In genomic region chr1:193185206-193185605, GRCh38 we compare ENCODE assay signal across 13 cellular contexts. TPM values are rescaled to one million over a fixed set of nuclear protein-coding genes. Genes with fewer than 3 reads are reported as not detected.
DNase-seq lines count a peak whose midpoint lies in the region; ATAC-seq and TF ChIP-seq lines count a peak whose summit lies in the region.
"Had no signal": no experiment of that assay in that cellular context is flagged by ENCODE, and none has a peak within 500 bp of the region (broad histone marks: within the 10 kb centered on the region; RNA-seq: fewer than 3 reads in every experiment).

No MANE protein-coding gene starts in this region.

- no peaks in the 10 kb centered on the region for H3K27me3 Mint-ChIP-seq in progenitor cell of endocrine pancreas

- H3K9ac ChIP-seq in IMR-90 (ENCODE audit: low read depth, low read length) (peak overlapping the region; percentile 86; the same call in 1 of the 2 replicates), endocrine pancreas (ENCODE audit: control insufficient read depth, insufficient read depth, low read length) (no peak overlapping the region)

- H2AK9ac ChIP-seq in IMR-90 (replicated peaks; ENCODE audit: low read depth, low read length, poor library complexity), result no peak overlapping the region

- H3K4me3 ChIP-seq in IMR-90 (ENCODE audit: insufficient read depth, low read depth, low read length) (peak overlapping the region; percentile 60; the same call in 1 of the 2 replicates), endocrine pancreas (ENCODE audit: control insufficient read depth, insufficient read depth, low read length) (peak overlapping the region; percentile 94), gastroesophageal sphincter (peak overlapping the region in 1 of 2 donors; percentile 39)
- H3K4me3 ChIP-seq: A549, thyroid gland had no signal

- intact Hi-C loops in IMR-90 (cut with micrococcal nuclease), result loop anchor here (10.0 kb wide), 3 partner anchors 380 to 960 kb away; no protein-coding TSS in a partner anchor

- TF ChIP-seq CTCF in IMR-90 (conservative IDR thresholded peaks at IDR 0.05; ENCODE audit: low read depth, low read length) (no peak), progenitor cell of endocrine pancreas (IDR thresholded peaks at IDR 0.05; ENCODE audit: unreplicated experiment) (no peak), gastroesophageal sphincter (IDR thresholded peaks at IDR 0.05) (no peak)

- H3K27ac ChIP-seq in IMR-90 (ENCODE audit: insufficient read depth, low read length) (no peak overlapping the region; the same call in 1 of the 2 replicates), gastroesophageal sphincter (peak overlapping the region in 1 of 4 donors; percentile 51)
- H3K27ac ChIP-seq: A549 had no signal

- peaks cover 49% of the 10 kb centered on the region for H3K4me1 Mint-ChIP-seq in progenitor cell of endocrine pancreas (ENCODE audit: low read depth)

- no peaks in the 10 kb centered on the region for H3K36me3 Mint-ChIP-seq in progenitor cell of endocrine pancreas (ENCODE audit: insufficient read depth)

- H2AK5ac ChIP-seq in IMR-90 (ENCODE audit: low read depth, low read length), result no peak overlapping the region

- H3K79me1 ChIP-seq in IMR-90 (ENCODE audit: low read depth in 1 of 2, low read length in 2 of 2), result peaks cover 4 to 41% of the 10 kb centered on the region in 2 experiments; a peak in 3 of 4 replicates

- in situ Hi-C loops in IMR-90 (cut with MboI; ENCODE audit: low sequenced_read_pairs), result loop anchor here (25.0 kb wide), 2 partner anchors 377 to 1102 kb away; no protein-coding TSS in a partner anchor

- CTCF ChIA-PET in IMR-90 (lab: Yijun Ruan, JAX), result interaction anchor here (0.6 to 0.7 kb wide), 3 partner anchors 45 to 127 kb away, joined by 3 read pairs; no protein-coding TSS in a partner anchor

- dilution Hi-C loops in IMR-90 (cut with HindIII; ENCODE audit: low sequenced_read_pairs, unreplicated experiment), result no loop called here

- no peak overlapping the region for H4K8ac ChIP-seq in IMR-90 (ENCODE audit: low read depth in 2 of 2, low read length in 2 of 2)

- no peak overlapping the region for H3K23ac ChIP-seq in IMR-90 (ENCODE audit: low read depth, low read length)

- no peak overlapping the region for H2AFZ ChIP-seq in IMR-90 (replicated peaks; ENCODE audit: low read length, poor library complexity)

- H3K56ac ChIP-seq in IMR-90 (ENCODE audit: extremely low read depth, insufficient read depth, low read length), result no peak overlapping the region

- no peak overlapping the region for H3K14ac ChIP-seq in IMR-90 (replicated peaks; ENCODE audit: low read depth, low read length)

- no peak overlapping the region for H2BK120ac ChIP-seq in IMR-90 (ENCODE audit: low read depth, low read length)

- BruUV-seq in IMR-90 (replicated peaks; lab: Mats Ljungman, UMichigan), result no TSS peak

- H3K4me2 ChIP-seq in IMR-90 (ENCODE audit: low read depth, low read length), result peak overlapping the region; percentile 99

- no peaks in the 10 kb centered on the region for H3K9me3 Mint-ChIP-seq in progenitor cell of endocrine pancreas (ENCODE audit: low read depth)

- peak overlapping the region; percentile 75 for H2BK5ac ChIP-seq in IMR-90 (ENCODE audit: low read depth, low read length, poor library complexity, severe bottlenecking)

- POLR2A ChIA-PET in IMR-90 (lab: Charles Lee; ENCODE audit: unreplicated experiment), result no interaction called here

- H3K4ac ChIP-seq in IMR-90 (ENCODE audit: low read depth, low read length), result no peak overlapping the region

- H2BK15ac ChIP-seq in IMR-90 (ENCODE audit: low read depth, low read length), result no peak overlapping the region

- H3K4me1 ChIP-seq in IMR-90 (ENCODE audit: control insufficient read depth, insufficient read depth, low read length) (peaks cover 8% of the 10 kb centered on the region), endocrine pancreas (ENCODE audit: control insufficient read depth, insufficient read depth, low read length) (peaks cover 19% of the 10 kb centered on the region), gastroesophageal sphincter (peaks cover 11 to 95% (median 13%) of the 10 kb centered on the region in 3 donors)

- DNase-seq in NCI-H1092 treated with DMSO at 0.1 percent for 48 hours (lab: John Stamatoyannopoulos, UW) (peak; percentile 37), NCI-H1092 (lab: John Stamatoyannopoulos, UW) (no peak), IMR-90 (no peak), progenitor cell of endocrine pancreas (ENCODE audit: low spot score, unreplicated experiment) (no peak)
- DNase-seq: activated CD4-positive, CD25-positive, alpha-beta regulatory T cell; GDM1; stimulated activated CD4-positive, alpha-beta T cell treated with anti-CD3 and anti-CD28 coated beads, Interleukin-4, amount 100 ng/mL, for 24 hours; thyroid gland had no signal

- H3K9me1 ChIP-seq in IMR-90 (ENCODE audit: insufficient read depth, low read length), result no peaks in the 10 kb centered on the region

- H3K4me3 Mint-ChIP-seq in progenitor cell of endocrine pancreas (ENCODE audit: low read depth), result peak overlapping the region; percentile 9

- H3K27ac Mint-ChIP-seq in progenitor cell of endocrine pancreas, result no peak overlapping the region

- H3K36me3 ChIP-seq in IMR-90 (ENCODE audit: control insufficient read depth, insufficient read depth, low read length), result no peaks in the 10 kb centered on the region
- no peaks in the 10 kb centered on the region for H3K36me3 ChIP-seq in endocrine pancreas (ENCODE audit: control insufficient read depth, insufficient read depth, low read length)
- H3K36me3 ChIP-seq in gastroesophageal sphincter, result no peaks in the 10 kb centered on the region
- H3K36me3 ChIP-seq: thyroid gland had no signal

- H3K18ac ChIP-seq in IMR-90 (ENCODE audit: low read depth, low read length), result no peak overlapping the region; the same call in 1 of the 2 replicates

- H4K91ac ChIP-seq in IMR-90 (ENCODE audit: insufficient read depth, low read depth, low read length), result no peak overlapping the region

- no CpG with 5 or more reads among the region's 2 CpGs for WGBS in IMR-90 (ENCODE audit: extremely low coverage in 2 of 2, insufficient read length in 1 of 2), 2 experiments
- WGBS in gastroesophageal sphincter (ENCODE audit: low coverage in 1 of 2), 2 donors, result 40 to 43% methylated on average over 2 of the region's 2 CpGs

- peaks cover 7% of the 10 kb centered on the region; the same call in 1 of the 2 replicates for H4K20me1 ChIP-seq in IMR-90 (ENCODE audit: insufficient read depth, low read length)

- H4K5ac ChIP-seq in IMR-90 (ENCODE audit: low read depth, low read length), result no peak overlapping the region

- no peak for TF ChIP-seq RAD21 in IMR-90 (IDR thresholded peaks at IDR 0.05; ENCODE audit: low read length)

- no peak overlapping the region for H2BK20ac ChIP-seq in IMR-90 (ENCODE audit: low read depth, low read length)

- no peaks in the 10 kb centered on the region for H3K9me3 ChIP-seq in IMR-90 (ENCODE audit: control insufficient read depth, insufficient read depth, low read length)
- no peaks in the 10 kb centered on the region for H3K9me3 ChIP-seq in endocrine pancreas (ENCODE audit: control insufficient read depth, low read length)
- H3K9me3 ChIP-seq in gastroesophageal sphincter, result no peaks in the 10 kb centered on the region
- H3K9me3 ChIP-seq: A549, thyroid gland had no signal

- no peak for TF ChIP-seq EP300 in gastroesophageal sphincter (IDR thresholded peaks at IDR 0.05)

- H3K27me3 ChIP-seq in IMR-90 (ENCODE audit: control insufficient read depth, insufficient read depth, low read length) (no peaks in the 10 kb centered on the region), endocrine pancreas (ENCODE audit: control insufficient read depth, insufficient read depth, low read length) (no peaks in the 10 kb centered on the region), gastroesophageal sphincter (no peaks in the 10 kb centered on the region)
- H3K27me3 ChIP-seq: thyroid gland had no signal

- no peak for TF ChIP-seq POLR2A in IMR-90 (IDR thresholded peaks at IDR 0.05; ENCODE audit: low read depth, low read length)
- TF ChIP-seq POLR2A in gastroesophageal sphincter (IDR thresholded peaks at IDR 0.05), result no peak

- no peak for ATAC-seq in IMR-90 (ENCODE audit: low read depth)
- ATAC-seq in HG02610 (IDR thresholded peaks at IDR 0.05; ENCODE audit: unreplicated experiment), result no peak
- no peak for ATAC-seq in GM19351 (IDR thresholded peaks at IDR 0.05; ENCODE audit: unreplicated experiment)
- ATAC-seq in gastroesophageal sphincter, result no peak

TF ChIP-seq in IMR-90, 13 proteins besides CTCF, POLR2A, EP300 and RAD21:
- TF ChIP-seq USF2 (IDR thresholded peaks at IDR 0.05; ENCODE audit: low read depth, low read length), result no peak
- no peak for TF ChIP-seq MAZ (IDR thresholded peaks at IDR 0.05; ENCODE audit: borderline replicate concordance, low read depth, low read length)
- TF ChIP-seq RCOR1 (IDR thresholded peaks at IDR 0.05; ENCODE audit: insufficient replicate concordance, low read length), result no peak
- TF ChIP-seq SMC3 (IDR thresholded peaks at IDR 0.05; ENCODE audit: low read depth, low read length), result no peak

RNA-seq across cellular contexts. Expression of gene B3GALT2, which starts 1.2 kb away (rescaled TPM):
- total RNA-seq in IMR-90 (2012; rRNA removed) (4.5 and 5.8 TPM in 2 replicates), progenitor cell of endocrine pancreas (0.44 and 0.79 TPM in 2 replicates), gastroesophageal sphincter (1 to 10 TPM; 1.2 to 5.3 (median 4.2) TPM)
- 1.1 and 1.8 TPM in 2 replicates for polyA plus RNA-seq in IMR-90 (2012; rRNA removed)
- polyA plus RNA-seq in IMR-90 (2012; cell fraction: cytosol; rRNA removed), result 0.18 and 0.28 TPM in 2 replicates
- 0.04 and 0.40 TPM in 2 replicates for polyA plus RNA-seq in IMR-90 (2012; cell fraction: nucleus; rRNA removed; ENCODE audit: low replicate concordance)
- polyA plus RNA-seq: A549 had no signal
